In genomic region chr20:25055711-25056492, GRCh38 we compare ENCODE assay signal across 10 cellular contexts. TPM values are rescaled to one million over a fixed set of nuclear protein-coding genes. Genes with fewer than 3 reads are reported as not detected.
A peak's percentile ranks its signal among the peaks of the same experiment; 100 is the strongest.
DNase-seq lines count a peak whose midpoint lies in the region; ATAC-seq and TF ChIP-seq lines count a peak whose summit lies in the region.
"Had no signal": no experiment of that assay in that cellular context is flagged by ENCODE, and none has a peak within 500 bp of the region (broad histone marks: within the 10 kb centered on the region; RNA-seq: fewer than 3 reads in every experiment).

No MANE protein-coding gene starts in this region.

- H3K27me3 Mint-ChIP-seq in brain = peaks cover 29% of the 10 kb centered on the region
- peaks cover 0 to 19% (median 0%) of the 10 kb centered on the region in 5 donors for H3K27me3 Mint-ChIP-seq in naive thymus-derived CD4-positive, alpha-beta T cell

- DNase-seq in A172 (ENCODE audit: low spot score) (peak; percentile 41), HAP-1 (ENCODE audit: low spot score in 2 of 2) (no peak), NCI-H187 treated with DMSO at 0.1 percent for 48 hours (lab: John Stamatoyannopoulos, UW) (no peak), HCEC 1CT (no peak)
- no peak for DNase-seq in naive thymus-derived CD4-positive, alpha-beta T cell
- DNase-seq: activated gamma-delta T cell treated with Interleukin-2 at 50 U/mL for 16 hours; stimulated activated CD4-positive, alpha-beta T cell treated with anti-CD3 and anti-CD28 coated beads, Interleukin-1b, Interleukin-23, amount 100 ng/mL, for 48 hours had no signal

- in situ Hi-C loops in HAP-1 (cut with MboI; ENCODE audit: low sequenced_read_pairs) = no loop called here

- peaks cover under 1% of the 10 kb centered on the region; the same call in 1 of the 2 replicates for H3K27me3 ChIP-seq in HAP-1 (ENCODE audit: low read depth)
- no peaks in the 10 kb centered on the region for H3K27me3 ChIP-seq in naive thymus-derived CD4-positive, alpha-beta T cell (ENCODE audit: control insufficient read depth in 2 of 2, insufficient read depth in 2 of 2, low read length in 2 of 2)

- H3K27ac ChIP-seq in naive thymus-derived CD4-positive, alpha-beta T cell (ENCODE audit: low read depth, low read length) = peak overlapping the region; percentile 87

- POLR2A ChIA-PET in naive thymus-derived CD4-positive, alpha-beta T cell (lab: Charles Lee) = interaction anchor here (0.7 to 7.3 kb wide), 5 partner anchors 12 to 1706 kb away, joined by 3 to 95 read pairs (median 7); partner anchors contain the start of genes APMAP and ENTPD6

- peak overlapping the region in 3 of 5 experiments; percentile 6 to 57 (median 34) for H3K27ac Mint-ChIP-seq in brain
- H3K27ac Mint-ChIP-seq in naive thymus-derived CD4-positive, alpha-beta T cell = peak overlapping the region; percentile 72 to 94 (median 88)

- no peaks in the 10 kb centered on the region; the same call in 1 of the 2 replicates for H3K4me1 ChIP-seq in HAP-1
- peaks cover 33 to 48% of the 10 kb centered on the region in 2 donors for H3K4me1 ChIP-seq in naive thymus-derived CD4-positive, alpha-beta T cell (ENCODE audit: control insufficient read depth in 2 of 2, insufficient read depth in 2 of 2, low read length in 2 of 2)

- H3K4me3 ChIP-seq in HAP-1 = peak overlapping the region; percentile 51
- H3K4me3 ChIP-seq in naive thymus-derived CD4-positive, alpha-beta T cell (ENCODE audit: low read length) = peak overlapping the region; percentile 86

- peak overlapping the region; percentile 79 to 88 (median 81) for H3K4me3 Mint-ChIP-seq in brain
- H3K4me3 Mint-ChIP-seq in naive thymus-derived CD4-positive, alpha-beta T cell = peak overlapping the region; percentile 81 to 90 (median 88)

- H3K9me3 ChIP-seq in HAP-1 = no peaks in the 10 kb centered on the region
- no peaks in the 10 kb centered on the region for H3K9me3 ChIP-seq in naive thymus-derived CD4-positive, alpha-beta T cell (ENCODE audit: control insufficient read depth in 2 of 3, low read length in 3 of 3)

- TF ChIP-seq CTCF in brain (conservative IDR thresholded peaks at IDR 0.05) = no peak

- intact Hi-C loops in naive thymus-derived CD4-positive, alpha-beta T cell (cut with micrococcal nuclease) = loop anchor here (2.0 to 10.0 kb wide), 7 partner anchors 141 to 1705 kb away; partner anchors contain the start of genes NANP (in 2 of the 2), ENTPD6 (in 1 of the 2), GINS1 (in 1 of the 2) and NAPB (in 1 of the 2)

- ATAC-seq in naive thymus-derived CD4-positive, alpha-beta T cell = no peak
- no peak for ATAC-seq in HG03520 (IDR thresholded peaks at IDR 0.05; ENCODE audit: unreplicated experiment)
- no peak for ATAC-seq in GM21786 (IDR thresholded peaks at IDR 0.05; ENCODE audit: unreplicated experiment)

- no peaks in the 10 kb centered on the region for H3K9me3 Mint-ChIP-seq in brain
- no peaks in the 10 kb centered on the region for H3K9me3 Mint-ChIP-seq in naive thymus-derived CD4-positive, alpha-beta T cell

- H3K36me3 ChIP-seq in HAP-1 (replicated peaks) = no peaks in the 10 kb centered on the region
- no peaks in the 10 kb centered on the region for H3K36me3 ChIP-seq in naive thymus-derived CD4-positive, alpha-beta T cell (ENCODE audit: control insufficient read depth in 2 of 3, insufficient read depth in 3 of 3, low read length in 3 of 3)

- H3K4me1 Mint-ChIP-seq in brain = peaks cover 54% of the 10 kb centered on the region
- H3K4me1 Mint-ChIP-seq in naive thymus-derived CD4-positive, alpha-beta T cell = peaks cover 44 to 78% (median 59%) of the 10 kb centered on the region in 7 donors

- no peaks in the 10 kb centered on the region for H3K36me3 Mint-ChIP-seq in brain
- peaks cover 0 to 14% (median 0%) of the 10 kb centered on the region in 5 donors for H3K36me3 Mint-ChIP-seq in naive thymus-derived CD4-positive, alpha-beta T cell

- CTCF ChIA-PET in naive thymus-derived CD4-positive, alpha-beta T cell (lab: Charles Lee) = interaction anchor here (1.0 kb wide), 1 partner anchor 62 kb away, joined by 3 read pairs; no protein-coding TSS in a partner anchor

RNA-seq across cellular contexts. Expression of gene ACSS1, which starts 2.0 kb away (rescaled TPM):
- 0.10 and 0.57 TPM in 2 replicates for total RNA-seq in A172 (2014; rRNA removed; shearing (Covaris generic))
- polyA plus RNA-seq in brain (ENCODE audit: insufficient read depth, low read depth, low replicate concordance) = 12.2 TPM
- total RNA-seq in naive thymus-derived CD4-positive, alpha-beta T cell = 10 to 100 TPM; 33.1 to 51.7 (median 38.4) TPM
- 10 to 100 TPM; 39.7 to 44.7 TPM for polyA plus RNA-seq in naive thymus-derived CD4-positive, alpha-beta T cell

RNA-seq across cellular contexts. Expression of gene VSX1, which starts 26.0 kb away (rescaled TPM):
- 0.10 TPM in 1 of 2 replicates, not detected in the other for total RNA-seq in A172 (2014; rRNA removed; shearing (Covaris generic))
- 0.56 TPM for polyA plus RNA-seq in brain (ENCODE audit: insufficient read depth, low read depth, low replicate concordance)
- not detected for total RNA-seq in naive thymus-derived CD4-positive, alpha-beta T cell
- not detected for polyA plus RNA-seq in naive thymus-derived CD4-positive, alpha-beta T cell

Comparison
In these comparisons a context has a peak if more than half of its experiments do, and no peak if none do; other contexts are left out.
1. RNA of gene ACSS1, which starts 2.0 kb away (total RNA-seq): 33.1 to 51.7 TPM in naive thymus-derived CD4-positive, alpha-beta T cell; 0.10 to 0.57 TPM in A172; every median in the first group is over 10 times any median in the second.